Comparison of ENCODE assay signal across 8 cellular contexts in the genomic region with DNA sequence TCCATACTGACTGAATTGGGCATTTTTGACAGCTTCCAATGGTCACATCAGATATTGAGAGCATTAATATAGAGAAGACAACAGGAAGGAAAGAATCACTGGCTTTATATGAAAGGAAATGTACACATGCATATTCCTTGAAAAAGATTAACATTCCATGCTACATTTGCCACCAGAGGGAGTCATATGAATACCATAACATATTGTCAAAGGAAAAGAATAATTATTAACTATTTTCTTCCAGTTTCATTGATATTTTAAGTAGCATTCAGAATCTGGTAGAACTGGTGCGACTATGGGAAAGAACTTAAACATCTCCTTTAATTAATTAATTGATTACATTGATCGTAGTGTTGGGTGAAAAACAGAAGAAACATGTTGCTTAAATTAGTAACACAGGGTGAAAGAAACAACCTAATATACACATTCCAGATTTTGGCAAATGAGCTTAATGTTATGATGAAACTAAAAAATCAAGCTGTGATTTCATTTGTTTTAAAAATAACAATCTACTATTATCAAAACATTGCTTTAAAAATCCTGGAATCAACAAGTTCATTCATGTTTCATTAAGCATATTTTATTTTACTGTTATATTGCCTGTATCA.
DNase-seq lines count a peak whose midpoint lies in the region; ATAC-seq, FAIRE-seq and TF ChIP-seq lines count a peak whose summit lies in the region.

No MANE protein-coding gene starts in this region.

- TF ChIP-seq CTCF in D721Med (IDR thresholded peaks at IDR 0.05; ENCODE audit: insufficient read depth, missing control alignments) (peak; percentile 73), LNCAP (IDR thresholded peaks at IDR 0.05) (peak; percentile 62), body of pancreas (IDR thresholded peaks at IDR 0.05) (peak; percentile 20 to 66 (median 55))

- peak; percentile 50 for ATAC-seq in body of pancreas
- ATAC-seq in HG02642 (IDR thresholded peaks at IDR 0.05; ENCODE audit: poor library complexity, unreplicated experiment): no peak
- ATAC-seq in GM21723 (IDR thresholded peaks at IDR 0.05; ENCODE audit: unreplicated experiment): no peak
- no peak for ATAC-seq in activated CD4-positive, CD25-positive, alpha-beta regulatory T cell treated with anti-CD3 and anti-CD28 coated beads, Interleukin-2, amount 50 U/mL, for 24 hours

- no peak for TF ChIP-seq POLR2A in body of pancreas (IDR thresholded peaks at IDR 0.05)

- no peak overlapping the region for H3K4me3 ChIP-seq in body of pancreas

- intact Hi-C loops in body of pancreas (cut with DNase I): no loop called here
- intact Hi-C loops in posterior cingulate gyrus (cut with DNase I): no loop called here

- WGBS in body of pancreas, 2 donors: 11 to 18% methylated on average over 2 of the region's 2 CpGs

- FAIRE-seq in D721Med (lab: Jason Lieb, UNC): peak; percentile 94

- no peaks in the 10 kb centered on the region for H3K27me3 ChIP-seq in body of pancreas

- no peak for DNase-seq in D721Med (ENCODE audit: insufficient read length, low spot score)
- no peak for DNase-seq in body of pancreas
- DNase-seq in medulla oblongata (ENCODE audit: extremely low spot score): peak; percentile 13
- no peak for DNase-seq in posterior cingulate gyrus

- H3K4me1 ChIP-seq in body of pancreas: no peaks in the 10 kb centered on the region

- no peaks in the 10 kb centered on the region for H3K36me3 ChIP-seq in body of pancreas (replicated peaks in 1 of 2; ENCODE audit: insufficient read depth in 1 of 2, low read depth in 2 of 2)

- H3K27ac ChIP-seq in body of pancreas: no peak overlapping the region

- no peaks in the 10 kb centered on the region for H3K9me3 ChIP-seq in body of pancreas
